1 cellular context compared by ENCODE assay signal in the genomic region with DNA sequence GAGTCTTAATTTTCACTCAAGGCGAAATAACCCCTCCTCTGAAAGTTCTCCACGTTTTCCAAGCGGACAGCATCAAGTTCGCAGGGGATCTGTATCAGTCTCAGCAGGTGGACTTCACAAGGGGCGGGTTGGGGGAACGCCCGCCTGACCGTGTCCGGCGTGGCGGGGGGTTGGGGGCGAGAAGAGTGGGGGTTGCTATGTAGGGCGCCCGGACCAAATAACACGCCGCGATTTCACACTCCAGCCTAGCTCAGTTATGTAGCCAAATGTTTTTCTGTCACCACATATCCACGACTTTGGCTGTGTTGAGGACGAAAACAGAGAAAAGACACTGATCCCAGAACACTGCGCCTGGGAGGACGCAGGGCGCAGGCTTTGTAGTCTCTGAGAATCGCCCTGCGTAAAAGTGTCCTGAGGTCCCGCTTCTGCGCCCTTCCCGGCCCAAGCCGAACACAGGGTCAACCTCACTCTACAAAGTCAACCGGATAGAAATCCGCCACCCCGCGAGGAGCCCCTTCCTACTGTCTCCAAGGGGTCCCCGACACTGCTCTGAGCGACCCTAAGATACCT.
TF ChIP-seq lines count a peak whose summit lies in the region.

No MANE protein-coding gene starts in this region.

TF ChIP-seq in H1, 55 proteins besides CTCF, POLR2A, EP300 and RAD21:
- TF ChIP-seq TAF1 (IDR thresholded peaks at IDR 0.05; ENCODE audit: low read depth, low read length), result peak; percentile 2; the same call in 1 of the 2 replicates
- peak; percentile 22 for TF ChIP-seq RNF2 (IDR thresholded peaks at IDR 0.05; ENCODE audit: borderline replicate concordance, low read depth, low read length, missing control alignments, poor library complexity, severe bottlenecking)
- TF ChIP-seq CHD1 (IDR thresholded peaks at IDR 0.05; ENCODE audit: low read depth, low read length), result no peak
